In genomic region chr9:131503626-131504465, GRCh38 we compare ENCODE assay signal across 8 cellular contexts. TPM values are rescaled to one million over a fixed set of nuclear protein-coding genes. Genes with fewer than 3 reads are reported as not detected.
DNase-seq lines count a peak whose midpoint lies in the region; ATAC-seq and TF ChIP-seq lines count a peak whose summit lies in the region.

No MANE protein-coding gene starts in this region.

- POLR2A ChIA-PET in WTC11 (lab: Charles Lee), result interaction anchor here (0.8 kb wide), 1 partner anchor 142 kb away, joined by 3 read pairs; no protein-coding TSS in a partner anchor

- WGBS in mesodermal cell (ENCODE audit: insufficient coverage in 2 of 2), 2 experiments, result 67 to 72% methylated on average over 24 to 26 of the region's 32 CpGs

- H3K9me3 Mint-ChIP-seq in WTC11, result no peaks in the 10 kb centered on the region

- peaks cover 18% of the 10 kb centered on the region for H3K4me1 Mint-ChIP-seq in WTC11

- H3K27ac Mint-ChIP-seq in WTC11, result no peak overlapping the region

- peaks cover 37% of the 10 kb centered on the region for H3K36me3 ChIP-seq in BLaER1
- H3K36me3 ChIP-seq in mesodermal cell (ENCODE audit: control insufficient read depth, insufficient read depth, low read length), result peaks cover 39% of the 10 kb centered on the region

- H3K4me3 ChIP-seq in BLaER1 (peak overlapping the region; percentile 97), mesodermal cell (ENCODE audit: extremely low read depth, insufficient read depth, low read length, poor library complexity, severe bottlenecking) (peak overlapping the region; percentile 91)

- peaks cover 52% of the 10 kb centered on the region for H4K20me1 ChIP-seq in BLaER1

- DNase-seq in HPDE6-E6E7 (ENCODE audit: extremely low spot score) (peak; percentile 67), WTC11 (ENCODE audit: low spot score) (peak; percentile 29), cerebellar cortex (ENCODE audit: low spot score) (peak; percentile 50), NCI-H1694 (lab: John Stamatoyannopoulos, UW) (no peak)
- peak in 5 of 6 experiments; percentile 5 to 28 (median 18) for DNase-seq in stimulated activated naive CD4-positive, alpha-beta T cell (lab: John Stamatoyannopoulos, UW)

- H3K27me3 Mint-ChIP-seq in WTC11 (ENCODE audit: low read depth), result peaks cover 9% of the 10 kb centered on the region

- H3K4me1 ChIP-seq in BLaER1 (peaks cover 34% of the 10 kb centered on the region), mesodermal cell (ENCODE audit: control insufficient read depth, insufficient read depth, low read length, poor library complexity, severe bottlenecking) (no peaks in the 10 kb centered on the region)

- H3K9me3 ChIP-seq in BLaER1, result no peaks in the 10 kb centered on the region
- no peaks in the 10 kb centered on the region for H3K9me3 ChIP-seq in mesodermal cell (ENCODE audit: control insufficient read depth, low read length)

- no peak for TF ChIP-seq CTCF in WTC11 (IDR thresholded peaks at IDR 0.05)

- H3K4me2 ChIP-seq in BLaER1, result peak overlapping the region; percentile 99

- H3K27ac ChIP-seq in BLaER1, result peak overlapping the region; percentile 88
- no peak overlapping the region for H3K27ac ChIP-seq in mesodermal cell (ENCODE audit: low read depth, low read length, severe bottlenecking)

- ATAC-seq in WTC11, result peak; percentile 13
- ATAC-seq in GM21526 (IDR thresholded peaks at IDR 0.05; ENCODE audit: low FRiP score, unreplicated experiment), result no peak

- no peaks in the 10 kb centered on the region for H3K27me3 ChIP-seq in BLaER1

- H3K9ac ChIP-seq in BLaER1, result peak overlapping the region; percentile 92

- H3K36me3 Mint-ChIP-seq in WTC11, result peaks cover 31% of the 10 kb centered on the region; the same call in 1 of the 2 replicates

- CTCF ChIA-PET in WTC11 (lab: Charles Lee), result interaction anchor here (0.8 to 2.0 kb wide), 9 partner anchors 25 to 229 kb away, joined by 3 to 9 read pairs (median 3); no protein-coding TSS in a partner anchor

- peak overlapping the region; percentile 87 for H3K4me3 Mint-ChIP-seq in WTC11

TF ChIP-seq in WTC11, 78 proteins besides CTCF, POLR2A, EP300 and RAD21:
- TF ChIP-seq ZNF317 (CRISPR knock-in tag; IDR thresholded peaks at IDR 0.05; ENCODE audit: borderline replicate concordance, low read depth) (peak; percentile 79; the same call in 1 of the 2 replicates), ATF1 (CRISPR knock-in tag; IDR thresholded peaks at IDR 0.05) (no peak), MAX (CRISPR knock-in tag; IDR thresholded peaks at IDR 0.05) (no peak), ZNF416 (CRISPR knock-in tag; IDR thresholded peaks at IDR 0.05) (no peak), IRF1 (CRISPR knock-in tag; IDR thresholded peaks at IDR 0.05) (no peak), TEAD1 (CRISPR knock-in tag; IDR thresholded peaks at IDR 0.05) (no peak)

RNA-seq across cellular contexts. Expression of gene POMT1, which starts 1.1 kb away (rescaled TPM):
- 35.2 to 36.4 TPM (median 36.2 TPM) in 3 replicates for total RNA-seq in WTC11 (2021)
- 26.4 TPM for polyA plus RNA-seq in mesodermal cell (2013, experiment 1 of 2)
- 24.8 TPM for polyA plus RNA-seq in mesodermal cell (2013, experiment 2 of 2)

RNA-seq across cellular contexts. Expression of gene UCK1, which starts 27.2 kb away (rescaled TPM):
- 28.0 to 30.6 TPM (median 29.6 TPM) in 3 replicates for total RNA-seq in WTC11 (2021)
- polyA plus RNA-seq in mesodermal cell (2013, experiment 1 of 2), result 17.8 TPM
- polyA plus RNA-seq in mesodermal cell (2013, experiment 2 of 2), result 14.5 TPM

RNA-seq across cellular contexts. Expression of gene PRRT1B, which starts 41.5 kb away (rescaled TPM):
- 0.48 to 1.2 TPM (median 0.78 TPM) in 3 replicates for total RNA-seq in WTC11 (2021)
- not detected for polyA plus RNA-seq in mesodermal cell (2013, experiment 1 of 2)
- not detected for polyA plus RNA-seq in mesodermal cell (2013, experiment 2 of 2)
